In the genomic region with DNA sequence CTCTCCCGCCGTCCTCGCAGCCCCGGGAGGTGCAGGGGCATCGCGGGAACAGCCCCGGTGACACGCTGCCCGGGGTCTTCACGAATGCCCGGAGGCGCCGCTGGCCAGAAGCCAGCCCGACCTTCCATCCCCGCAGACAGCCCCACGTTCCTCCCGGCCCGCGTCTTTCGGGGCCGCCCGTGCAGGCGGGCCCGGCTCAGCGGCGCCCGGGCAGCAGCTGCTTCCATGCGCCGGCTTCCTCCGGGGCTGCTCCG, we compare ENCODE assay signal across 9 cellular contexts. TPM values are rescaled to one million over a fixed set of nuclear protein-coding genes. Genes with fewer than 3 reads are reported as not detected.
DNase-seq lines count a peak whose midpoint lies in the region; ATAC-seq and TF ChIP-seq lines count a peak whose summit lies in the region.
"Had no signal": no experiment of that assay in that cellular context is flagged by ENCODE, and none has a peak within 500 bp of the region (broad histone marks: within the 10 kb centered on the region; RNA-seq: fewer than 3 reads in every experiment).

No MANE protein-coding gene starts in this region.

- WGBS in HUES64, result under 1% methylated on average over 31 of the region's 31 CpGs

- no peaks in the 10 kb centered on the region for H3K27me3 Mint-ChIP-seq in natural killer cell (ENCODE audit: low read depth in 2 of 2)

- H3K36me3 Mint-ChIP-seq in natural killer cell, result no peaks in the 10 kb centered on the region

- peak overlapping the region; percentile 64 for H3K9ac ChIP-seq in HUES64 (ENCODE audit: low read depth, low read length)

- H3K27ac Mint-ChIP-seq in natural killer cell, result peak overlapping the region; percentile 94 to 100

- H3K4me3 ChIP-seq in HUES64 (ENCODE audit: low read length), result peak overlapping the region; percentile 54
- peak overlapping the region; percentile 56 to 93 (median 77) for H3K4me3 ChIP-seq in dorsolateral prefrontal cortex

- DNase-seq in activated CD4-positive, CD25-positive, alpha-beta regulatory T cell (lab: John Stamatoyannopoulos, UW), result no peak
- no peak for DNase-seq in dorsolateral prefrontal cortex
- no peak for DNase-seq in natural killer cell
- DNase-seq in T1000 (lab: John Stamatoyannopoulos, UW), result no peak
- no peak for DNase-seq in NCI-H82 treated with DMSO at 0.1 percent for 48 hours (lab: John Stamatoyannopoulos, UW; ENCODE audit: unreplicated experiment)
- DNase-seq in COLO829 (ENCODE audit: low spot score), result no peak

- no peaks in the 10 kb centered on the region for H3K9me3 Mint-ChIP-seq in natural killer cell
- H3K9me3 Mint-ChIP-seq: activated naive CD4-positive, alpha-beta T cell treated with anti-CD3 and anti-CD28 coated beads, Interleukin-2, amount 50 U/mL, for 72 hours had no signal

- peak overlapping the region; percentile 74; the same call in 1 of the 2 replicates for H3K27ac ChIP-seq in HUES64 (ENCODE audit: low read depth, low read length)
- peak overlapping the region; percentile 29 to 98 (median 93) for H3K27ac ChIP-seq in dorsolateral prefrontal cortex

- TF ChIP-seq CTCF in dorsolateral prefrontal cortex (IDR thresholded peaks at IDR 0.05 in 54 of 56, conservative IDR thresholded peaks at IDR 0.05 in 2 of 56; ENCODE audit: low read depth in 1 of 56, partially characterized antibody in 56 of 56) (no peak), natural killer cell (IDR thresholded peaks at IDR 0.05) (no peak)

- intact Hi-C loops in dorsolateral prefrontal cortex (cut with DNase I), result loop anchor here (1.0 to 10.0 kb wide), 5 partner anchors 9 to 245 kb away; a partner anchor contains a TSS
- intact Hi-C loops in natural killer cell (cut with micrococcal nuclease), result loop anchor here (1.0 to 5.0 kb wide), 4 partner anchors 8 to 93 kb away; a partner anchor contains a TSS

- H3K9me3 ChIP-seq in HUES64 (ENCODE audit: insufficient read depth, low read depth, low read length), result no peaks in the 10 kb centered on the region

- peaks cover 5% of the 10 kb centered on the region; the same call in 1 of the 2 replicates for H3K4me1 ChIP-seq in HUES64 (ENCODE audit: insufficient read depth, low read length)

- peaks cover 43% of the 10 kb centered on the region for H3K27me3 ChIP-seq in HUES64 (ENCODE audit: insufficient read depth, low read length)
- peaks cover 0 to 30% (median 18%) of the 10 kb centered on the region in 45 donors for H3K27me3 ChIP-seq in dorsolateral prefrontal cortex

- H3K4me1 Mint-ChIP-seq in natural killer cell, result peaks cover 25 to 53% of the 10 kb centered on the region in 2 donors

- peak; percentile 0 for ATAC-seq in activated CD4-positive, CD25-positive, alpha-beta regulatory T cell treated with anti-CD3 and anti-CD28 coated beads, Interleukin-2, amount 50 U/mL, for 24 hours
- no peak for ATAC-seq in natural killer cell

- H3K36me3 ChIP-seq in HUES64 (ENCODE audit: insufficient read depth, low read length), result no peaks in the 10 kb centered on the region

- H3K4me3 Mint-ChIP-seq in natural killer cell, result peak overlapping the region; percentile 91

RNA-seq across cellular contexts. Expression of a gene that starts 0.8 kb away (rescaled TPM):
- 14.3 TPM for polyA plus RNA-seq in HUES64 (2013, experiment 1 of 2)
- 20.3 TPM for polyA plus RNA-seq in HUES64 (2013, experiment 2 of 2)
- total RNA-seq in dorsolateral prefrontal cortex, result 10 to 100 TPM in 118 of 120 experiments, 1 to 10 TPM in 2; 8.9 to 23.4 (median 15.6) TPM
- total RNA-seq in natural killer cell, result 100 to 1,000 TPM in 2 of 3 donors, 10 to 100 TPM in 1; 70.0 to 233 (median 112) TPM

RNA-seq across cellular contexts. Expression of a gene that starts 3.6 kb away (rescaled TPM):
- polyA plus RNA-seq in HUES64 (2013, experiment 1 of 2), result 2.6 TPM
- polyA plus RNA-seq in HUES64 (2013, experiment 2 of 2), result 4.9 TPM
- total RNA-seq in dorsolateral prefrontal cortex (10 to 100 TPM in 36 of 120 experiments, 1 to 10 TPM in 80, under 1 TPM in 1, not detected in 3; 0.64 to 75.6 (median 7.4) TPM), natural killer cell (100 to 1,000 TPM; 276 to 334 (median 290) TPM)

RNA-seq across cellular contexts. Expression of a gene that starts 15.6 kb away (rescaled TPM):
- 11.3 TPM for polyA plus RNA-seq in HUES64 (2013, experiment 1 of 2)
- 16.5 TPM for polyA plus RNA-seq in HUES64 (2013, experiment 2 of 2)
- total RNA-seq in dorsolateral prefrontal cortex (100 to 1,000 TPM in 116 of 120 experiments, 10 to 100 TPM in 4; 67.0 to 225 (median 142) TPM), natural killer cell (1 to 10 TPM; 1.7 to 4.6 (median 2.0) TPM)

RNA-seq across cellular contexts. Expression of a gene that starts 36.1 kb away (rescaled TPM):
- polyA plus RNA-seq in HUES64 (2013, experiment 1 of 2), result 1.0 TPM
- polyA plus RNA-seq in HUES64 (2013, experiment 2 of 2), result 1.7 TPM
- total RNA-seq in dorsolateral prefrontal cortex, result 10 to 100 TPM; 11.9 to 30.7 (median 19.1) TPM
- under 1 TPM in 2 of 3 donors, not detected in 1; 0.54 to 0.80 TPM for total RNA-seq in natural killer cell

Comparison
In these comparisons a context has a peak if more than half of its experiments do, and no peak if none do; other contexts are left out.
1. ATAC-seq: peak in activated CD4-positive, CD25-positive, alpha-beta regulatory T cell treated with anti-CD3 and anti-CD28 coated beads, Interleukin-2, amount 50 U/mL, for 24 hours (2 of 2); none in natural killer cell (0 of 3).
2. RNA of a gene that starts 15.6 kb away (total RNA-seq): 67.0 to 225 TPM in dorsolateral prefrontal cortex; 1.7 to 4.6 TPM in natural killer cell; every median in the first group is over 10 times any median in the second.